8 cellular contexts compared by ENCODE assay signal in genomic region chr6:113690255-113690956, GRCh38.
DNase-seq lines count a peak whose midpoint lies in the region; ATAC-seq and TF ChIP-seq lines count a peak whose summit lies in the region.

No MANE protein-coding gene starts in this region.

- peaks cover 0 to 2% (median 0%) of the 10 kb centered on the region in 5 donors for H3K9me3 Mint-ChIP-seq in CD8-positive, alpha-beta memory T cell

- TF ChIP-seq CTCF in cardiac fibroblast (IDR thresholded peaks at IDR 0.05; ENCODE audit: low read depth, low read length), result no peak

- no peaks in the 10 kb centered on the region for H3K4me1 Mint-ChIP-seq in CD8-positive, alpha-beta memory T cell

- H3K4me1 ChIP-seq in CD8-positive, alpha-beta memory T cell (ENCODE audit: insufficient read depth, low read length), result no peaks in the 10 kb centered on the region

- no peaks in the 10 kb centered on the region for H3K36me3 ChIP-seq in CD8-positive, alpha-beta memory T cell (ENCODE audit: insufficient read depth, low read length)

- H3K27me3 ChIP-seq in CD8-positive, alpha-beta memory T cell (ENCODE audit: insufficient read depth, low read length, poor library complexity, severe bottlenecking), result no peaks in the 10 kb centered on the region

- H3K4me3 Mint-ChIP-seq in CD8-positive, alpha-beta memory T cell, result no peak overlapping the region

- H3K4me3 ChIP-seq in cardiac fibroblast (replicated peaks in 1 of 2; ENCODE audit: low read depth in 2 of 2, low read length in 2 of 2), result no peak overlapping the region
- H3K4me3 ChIP-seq in CD8-positive, alpha-beta memory T cell (ENCODE audit: low read length), result no peak overlapping the region

- H3K27ac ChIP-seq in CD8-positive, alpha-beta memory T cell (ENCODE audit: low read depth, low read length), result no peak overlapping the region

- peak; percentile 85 for ATAC-seq in GM21619 (IDR thresholded peaks at IDR 0.05; ENCODE audit: unreplicated experiment)

- CTCF ChIA-PET in CD8-positive, alpha-beta memory T cell (lab: Charles Lee), result no interaction called here

- H3K27me3 Mint-ChIP-seq in CD8-positive, alpha-beta memory T cell, result peaks cover 0 to 4% of the 10 kb centered on the region in 2 donors

- POLR2A ChIA-PET in CD8-positive, alpha-beta memory T cell (lab: Charles Lee), result no interaction called here

- DNase-seq in DMS79 treated with DMSO at 0.1 percent for 48 hours (lab: John Stamatoyannopoulos, UW), result peak; percentile 29
- DNase-seq in LoVo (ENCODE audit: low spot score), result peak; percentile 67
- DNase-seq in cardiac fibroblast (ENCODE audit: low read depth in 2 of 2), result peak; percentile 76 to 93
- DNase-seq in hypothalamus (lab: John Stamatoyannopoulos, UW), result no peak
- no peak for DNase-seq in T-helper 9 cell
- no peak for DNase-seq in CD8-positive, alpha-beta memory T cell
- DNase-seq in T-helper 1 cell, result no peak

- no peaks in the 10 kb centered on the region for H3K36me3 Mint-ChIP-seq in CD8-positive, alpha-beta memory T cell

- H3K27ac Mint-ChIP-seq in CD8-positive, alpha-beta memory T cell, result no peak overlapping the region

- no peaks in the 10 kb centered on the region for H3K9me3 ChIP-seq in CD8-positive, alpha-beta memory T cell (ENCODE audit: low read length)

Comparison
In these comparisons a context has a peak if more than half of its experiments do, and no peak if none do; other contexts are left out.
1. DNase-seq: peak in DMS79 treated with DMSO at 0.1 percent for 48 hours (single experiment), LoVo (single experiment) and cardiac fibroblast (2 of 2); none in hypothalamus (0 of 51), T-helper 9 cell (single experiment), CD8-positive, alpha-beta memory T cell (0 of 5) and T-helper 1 cell (0 of 5).